In the genomic region with DNA sequence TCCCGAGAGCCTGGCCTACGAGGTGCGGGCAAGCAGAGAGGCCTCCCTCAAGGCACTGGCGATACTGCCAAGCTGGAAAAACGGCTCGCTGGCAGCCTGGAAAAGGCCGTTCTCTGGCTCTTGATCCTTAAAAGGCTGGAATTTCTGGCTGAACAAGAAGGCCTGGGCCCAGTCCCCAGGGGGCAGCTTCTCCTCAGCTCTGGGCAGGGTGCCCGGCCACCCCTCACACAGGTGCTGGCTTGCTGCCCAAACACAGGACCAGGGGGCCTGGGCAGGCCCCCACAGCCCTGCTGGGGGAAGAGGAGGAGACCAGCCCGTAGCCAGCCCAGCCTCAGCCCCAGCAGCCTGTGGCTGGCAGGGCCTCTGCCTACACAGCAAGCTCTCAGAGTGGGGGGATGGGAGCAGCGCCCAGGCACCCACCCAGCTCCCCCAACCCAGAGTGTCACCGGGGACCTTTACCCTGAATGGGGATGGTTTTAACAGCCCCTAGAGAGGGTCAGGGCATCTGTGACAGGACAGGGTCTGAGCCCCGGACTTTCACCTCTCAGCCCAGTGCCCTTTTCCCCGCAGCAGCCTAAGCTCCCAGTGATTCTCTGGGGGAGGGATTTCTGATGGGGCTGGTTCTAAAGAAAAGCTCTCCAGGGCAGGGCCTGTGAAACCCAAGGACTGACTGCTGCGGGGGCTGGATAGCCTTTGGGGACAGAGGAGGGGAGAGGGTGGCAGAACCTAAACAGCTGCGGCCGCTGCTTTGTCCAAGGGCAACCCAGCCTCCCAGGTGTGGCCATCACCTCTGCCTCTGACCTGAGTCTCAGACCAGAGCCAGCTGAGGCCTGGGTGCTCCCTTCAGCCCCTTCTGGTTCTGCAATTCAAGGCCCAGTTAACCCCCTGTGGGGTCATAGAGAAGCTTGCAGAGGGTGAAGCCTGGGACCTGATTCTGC, we compare ENCODE assay signal across 8 cellular contexts. TPM values are rescaled to one million over a fixed set of nuclear protein-coding genes. Genes with fewer than 3 reads are reported as not detected.
DNase-seq lines count a peak whose midpoint lies in the region; ATAC-seq, FAIRE-seq and TF ChIP-seq lines count a peak whose summit lies in the region.

No MANE protein-coding gene starts in this region.

- H3K27me3 ChIP-seq in GM12878 (replicated peaks in 1 of 2; ENCODE audit: control insufficient read depth in 2 of 2, insufficient read depth in 2 of 2, low read length in 1 of 2): no peaks in the 10 kb centered on the region; a peak in 1 of 4 replicates

- H3K79me2 ChIP-seq in GM12878 (ENCODE audit: control insufficient read depth, insufficient read depth, low read length): no peaks in the 10 kb centered on the region

- WGBS in GM12878 (ENCODE audit: insufficient coverage, insufficient replicate concordance, low lambda C conversion rate, missing lambda C conversion rate): 48% methylated on average over 16 of the region's 16 CpGs

- RAD21 ChIA-PET in GM12878 (lab: Charles Lee; ENCODE audit: unreplicated experiment): interaction anchor here (1.0 to 1.3 kb wide), 2 partner anchors 38 to 45 kb away, joined by 3 read pairs; partner anchors contain the start of gene TOB1

- peaks cover 13% of the 10 kb centered on the region for H3K4me1 ChIP-seq in GM12878 (ENCODE audit: control insufficient read depth, insufficient read depth, low read length)

- TF ChIP-seq POLR2A in GM12878 (IDR thresholded peaks at IDR 0.05; ENCODE audit: low read depth, low read length): no peak

- H3K36me3 ChIP-seq in GM12878 (ENCODE audit: control insufficient read depth in 2 of 2, insufficient read depth in 2 of 2, low read length in 1 of 2): no peaks in the 10 kb centered on the region

- no peaks in the 10 kb centered on the region for H3K9me3 ChIP-seq in GM12878 (replicated peaks; ENCODE audit: control insufficient read depth, insufficient read depth, low read length)

- H3K4me2 ChIP-seq in GM12878 (ENCODE audit: control insufficient read depth, insufficient read depth): no peak overlapping the region

- DNase-seq in C1 segment of cervical spinal cord (lab: John Stamatoyannopoulos, UW) (peak in 12 of 14 donors; percentile 20 to 86 (median 65)), NCI-H2107 (lab: John Stamatoyannopoulos, UW) (peak; percentile 67), GM12878 (ENCODE audit: low read depth, low spot score) (no peak), kidney tubule cell (ENCODE audit: low spot score) (peak; percentile 61), substantia nigra (lab: John Stamatoyannopoulos, UW) (peak in 44 of 49 donors; percentile 9 to 95 (median 66)), GDM1 (lab: John Stamatoyannopoulos, UW) (no peak)

- TF ChIP-seq CTCF in GM12878 (IDR thresholded peaks at IDR 0.05 in 2 of 3, conservative IDR thresholded peaks at IDR 0.05 in 1 of 3; ENCODE audit: control insufficient read depth in 2 of 3, extremely low read depth in 1 of 3, insufficient read depth in 1 of 3, low read depth in 3 of 3, low read length in 3 of 3): no peak

- no peak for TF ChIP-seq RAD21 in GM12878 (IDR thresholded peaks at IDR 0.05; ENCODE audit: insufficient read depth, low read depth, low read length)

- intact Hi-C loops in GM12878 (cut with micrococcal nuclease; ENCODE audit: unreplicated experiment): no loop called here

- no peak overlapping the region for H3K4me3 ChIP-seq in GM12878

- no TSS peak for BruUV-seq in GM12878 (replicated peaks; lab: Mats Ljungman, UMichigan)

- H3K9ac ChIP-seq in GM12878 (ENCODE audit: control insufficient read depth, insufficient read depth, low read length): no peak overlapping the region

- CTCF ChIA-PET in GM12878 (lab: Yijun Ruan, JAX): interaction anchor here (0.5 to 1.7 kb wide), 4 partner anchors 33 to 254 kb away, joined by 3 to 6 read pairs (median 4); no protein-coding TSS in a partner anchor

- POLR2A ChIA-PET in GM12878 (lab: Charles Lee): interaction anchor here (1.3 to 1.4 kb wide), 2 partner anchors 33 to 39 kb away, joined by 3 to 7 read pairs; partner anchors contain the start of gene TOB1

- H2AFZ ChIP-seq in GM12878 (ENCODE audit: control insufficient read depth, low read depth, low read length): peak overlapping the region; percentile 68

- TF ChIP-seq EP300 in GM12878 (IDR thresholded peaks at IDR 0.05; ENCODE audit: borderline replicate concordance in 1 of 2, control insufficient read depth in 1 of 2, low read depth in 2 of 2, low read length in 2 of 2): no peak

- ATAC-seq in GM12878 (peak; percentile 46), HG03457 (IDR thresholded peaks at IDR 0.05; ENCODE audit: unreplicated experiment) (no peak), HG03460 (IDR thresholded peaks at IDR 0.05; ENCODE audit: unreplicated experiment) (no peak)

- H3K27ac ChIP-seq in GM12878 (ENCODE audit: control insufficient read depth, insufficient read depth) (no peak overlapping the region), substantia nigra (ENCODE audit: low read depth, low read length, poor library complexity, severe bottlenecking) (peak overlapping the region; percentile 38)

- H4K20me1 ChIP-seq in GM12878 (ENCODE audit: control insufficient read depth, insufficient read depth): no peaks in the 10 kb centered on the region

- no peak for FAIRE-seq in GM12878 (lab: Jason Lieb, UNC)

- in situ Hi-C loops in GM12878 (cut with MboI): no loop called here

- SMC1A ChIA-PET in GM12878 (lab: Charles Lee; ENCODE audit: uncharacterized antibody, unreplicated experiment): no interaction called here

TF ChIP-seq in GM12878, 131 proteins besides CTCF, POLR2A, EP300 and RAD21:
- TF ChIP-seq YBX1 (IDR thresholded peaks at IDR 0.05): no peak
- TF ChIP-seq PML (IDR thresholded peaks at IDR 0.05; ENCODE audit: low read length): no peak
- no peak for TF ChIP-seq GATAD2B (conservative IDR thresholded peaks at IDR 0.05; ENCODE audit: low read depth)
- no peak for TF ChIP-seq ZSCAN29 (IDR thresholded peaks at IDR 0.05)
- no peak for TF ChIP-seq BCL11A (IDR thresholded peaks at IDR 0.05; ENCODE audit: low read depth, low read length)
- TF ChIP-seq EED (IDR thresholded peaks at IDR 0.05; ENCODE audit: low read depth): no peak
- no peak for TF ChIP-seq PAX8 (IDR thresholded peaks at IDR 0.05)
- TF ChIP-seq, protein P1, sequence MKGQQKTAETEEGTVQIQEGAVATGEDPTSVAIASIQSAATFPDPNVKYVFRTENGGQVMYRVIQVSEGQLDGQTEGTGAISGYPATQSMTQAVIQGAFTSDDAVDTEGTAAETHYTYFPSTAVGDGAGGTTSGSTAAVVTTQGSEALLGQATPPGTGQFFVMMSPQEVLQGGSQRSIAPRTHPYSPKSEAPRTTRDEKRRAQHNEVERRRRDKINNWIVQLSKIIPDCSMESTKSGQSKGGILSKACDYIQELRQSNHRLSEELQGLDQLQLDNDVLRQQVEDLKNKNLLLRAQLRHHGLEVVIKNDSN (IDR thresholded peaks at IDR 0.05; ENCODE audit: borderline replicate concordance, extremely low read length, insufficient read depth, low read depth, low read length): no peak
- TF ChIP-seq IKZF2 (IDR thresholded peaks at IDR 0.05): no peak
- no peak for TF ChIP-seq BRCA1 (IDR thresholded peaks at IDR 0.05; ENCODE audit: low read depth, low read length)
- TF ChIP-seq JUND (IDR thresholded peaks at IDR 0.05; ENCODE audit: low read depth, low read length): no peak
- no peak for TF ChIP-seq TCF3 (IDR thresholded peaks at IDR 0.05; ENCODE audit: borderline replicate concordance, insufficient read depth, low read depth, low read length)
- TF ChIP-seq ATF7 (IDR thresholded peaks at IDR 0.05; ENCODE audit: low read depth): no peak
- no peak for TF ChIP-seq ZNF384 (IDR thresholded peaks at IDR 0.05; ENCODE audit: borderline replicate concordance, low read depth, low read length)
- no peak for TF ChIP-seq GABPA (IDR thresholded peaks at IDR 0.05; ENCODE audit: low read depth)
- no peak for TF ChIP-seq NBN (IDR thresholded peaks at IDR 0.05)

RNA-seq across cellular contexts. Expression of gene TOB1, which starts 38.6 kb away (rescaled TPM):
- total RNA-seq in GM12878 (2013; cell fraction: nucleolus; rRNA removed): 6.5 and 6.7 TPM in 2 replicates
- total RNA-seq in GM12878 (2014; rRNA removed) (4.4 and 5.0 TPM in 2 replicates), GM12878 (2014; rRNA removed; fragmentation: Illumina TruSeq; extraction: Trizol) (7.7 and 8.2 TPM in 2 replicates), GM12878 (2021) (16.9 and 19.6 TPM in 2 replicates)
- 6.9 TPM for polyA plus RNA-seq in GM12878 (2011; ENCODE audit: low read depth)
- polyA plus RNA-seq in GM12878 (2011; rRNA removed) (9.4 and 10.7 TPM in 2 replicates), GM12878 (2014; fragmentation: Illumina TruSeq; extraction: Trizol) (9.6 TPM in 2 replicates), GM12878 (2014; fragmentation: Nextera tagmentation; extraction: Ambion mirVana) (10 to 100 TPM; 19.5 to 28.3 TPM), GM12878 (2014; rRNA removed) (8.9 and 10.4 TPM in 2 replicates), GM12878 (2016; fragmentation: Nextera tagmentation; extraction: Ambion mirVana) (10 to 100 TPM; 30.6 to 32.4 TPM)
- 7.4 and 7.6 TPM in 2 replicates for polyA plus RNA-seq in GM12878 (2011; cell fraction: cytosol; rRNA removed)
- 9.3 and 10.2 TPM in 2 replicates for polyA plus RNA-seq in GM12878 (2011; cell fraction: nucleus; rRNA removed)
- polyA plus RNA-seq in GM12878 (2012): 10.3 and 11.4 TPM in 2 replicates
- polyA minus RNA-seq in GM12878 (2011; rRNA and poly(A)+ RNA removed): 11.0 and 13.5 TPM in 2 replicates
- 8.3 and 9.1 TPM in 2 replicates for polyA minus RNA-seq in GM12878 (2011; cell fraction: cytosol; rRNA and poly(A)+ RNA removed)
- 16.7 and 31.4 TPM in 2 replicates for polyA minus RNA-seq in GM12878 (2011; cell fraction: nucleus; rRNA and poly(A)+ RNA removed)

Comparison
In these comparisons a context has a peak if more than half of its experiments do, and no peak if none do; other contexts are left out.
1. DNase-seq: peak in C1 segment of cervical spinal cord (12 of 14), NCI-H2107 (single experiment), kidney tubule cell (single experiment) and substantia nigra (44 of 49); none in GM12878 (single experiment) and GDM1 (single experiment).